In the genomic region with DNA sequence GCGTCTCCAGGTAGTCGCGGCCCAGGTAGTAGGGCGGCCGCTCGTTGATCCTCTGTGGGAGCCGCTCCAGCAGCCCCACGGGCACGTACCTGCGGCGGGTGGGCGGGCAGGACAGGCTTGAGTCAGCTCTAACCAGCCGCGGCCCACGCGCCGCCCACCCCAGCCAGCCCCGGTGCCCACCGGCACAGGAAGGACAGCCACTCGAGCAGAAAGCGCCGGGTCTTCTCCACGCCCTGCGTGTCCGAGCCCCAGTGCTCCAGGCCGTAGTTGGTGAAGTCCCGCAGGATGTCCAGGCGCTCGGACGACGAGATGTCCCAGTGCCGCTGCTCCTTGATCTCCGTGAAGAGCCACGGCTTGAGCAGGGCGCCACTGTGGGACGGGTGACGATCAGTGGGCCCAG, we compare ENCODE assay signal across 27 cellular contexts. TPM values are rescaled to one million over a fixed set of nuclear protein-coding genes. Genes with fewer than 3 reads are reported as not detected.
DNase-seq lines count a peak whose midpoint lies in the region; ATAC-seq, FAIRE-seq and TF ChIP-seq lines count a peak whose summit lies in the region.
"Had no signal": no experiment of that assay in that cellular context is flagged by ENCODE, and none has a peak within 500 bp of the region (broad histone marks: within the 10 kb centered on the region; RNA-seq: fewer than 3 reads in every experiment).

No MANE protein-coding gene starts in this region.

- TF ChIP-seq EP300 in HepG2 (IDR thresholded peaks at IDR 0.05; ENCODE audit: low read depth in 2 of 2, low read length in 2 of 2) = no peak
- TF ChIP-seq EP300 in HepG2 (CRISPR knock-in tag; IDR thresholded peaks at IDR 0.05; ENCODE audit: borderline replicate concordance) = no peak
- TF ChIP-seq EP300 in sigmoid colon (IDR thresholded peaks at IDR 0.05) = no peak

- H3K9me3 ChIP-seq in HepG2 (ENCODE audit: low read length) = no peaks in the 10 kb centered on the region
- no peaks in the 10 kb centered on the region for H3K9me3 ChIP-seq in right lobe of liver
- H3K9me3 ChIP-seq in neuronal stem cell (replicated peaks in 1 of 2; ENCODE audit: control insufficient read depth in 2 of 2, insufficient read depth in 1 of 2, low read depth in 1 of 2, low read length in 2 of 2) = no peaks in the 10 kb centered on the region
- H3K9me3 ChIP-seq in sigmoid colon = no peaks in the 10 kb centered on the region
- no peaks in the 10 kb centered on the region for H3K9me3 ChIP-seq in tibial artery
- H3K9me3 ChIP-seq: A549, BLaER1 had no signal

- H3K4me3 ChIP-seq in HepG2 (replicated peaks in 1 of 3; ENCODE audit: insufficient read depth in 1 of 3, low read depth in 2 of 3, low read length in 3 of 3) = no peak overlapping the region
- no peak overlapping the region for H3K4me3 ChIP-seq in right lobe of liver
- H3K4me3 ChIP-seq in neuronal stem cell (ENCODE audit: low read length in 2 of 2) = no peak overlapping the region
- no peak overlapping the region for H3K4me3 ChIP-seq in sigmoid colon
- H3K4me3 ChIP-seq in tibial artery = no peak overlapping the region
- H3K4me3 ChIP-seq: A549, BLaER1 had no signal

- peaks cover 8% of the 10 kb centered on the region for H3K4me1 ChIP-seq in HepG2 (ENCODE audit: insufficient read depth, low read length)
- H3K4me1 ChIP-seq in right lobe of liver = no peaks in the 10 kb centered on the region
- H3K4me1 ChIP-seq in neuronal stem cell (ENCODE audit: control insufficient read depth in 2 of 2, insufficient read depth in 1 of 2, low read depth in 1 of 2, low read length in 2 of 2) = peaks cover 4 to 7% of the 10 kb centered on the region in 2 donors
- peaks cover 2 to 9% (median 8%) of the 10 kb centered on the region in 4 donors for H3K4me1 ChIP-seq in sigmoid colon
- peaks cover 0 to 8% (median 7%) of the 10 kb centered on the region in 4 donors for H3K4me1 ChIP-seq in tibial artery

- no TSS peak for BruUV-seq in HepG2 (replicated peaks; lab: Mats Ljungman, UMichigan)

- H2AFZ ChIP-seq in HepG2 (ENCODE audit: low read length) (no peak overlapping the region), neuronal stem cell (ENCODE audit: low read length) (no peak overlapping the region)

- FAIRE-seq in HepG2 (lab: Jason Lieb, UNC) = no peak
- FAIRE-seq: A549, D721Med, G401.6, GM12891, GM19239 had no signal

- no peak overlapping the region for H3K18ac ChIP-seq in neuronal stem cell (ENCODE audit: low read length)

- DNase-seq in HepG2 (ENCODE audit: low spot score) = no peak
- DNase-seq in right lobe of liver = no peak
- DNase-seq in RWPE1 (ENCODE audit: low spot score) = no peak
- DNase-seq in neuronal stem cell (ENCODE audit: low spot score) = no peak
- peak; percentile 62 for DNase-seq in sigmoid colon
- DNase-seq in activated gamma-delta T cell (lab: John Stamatoyannopoulos, UW) = no peak
- no peak for DNase-seq in tibial artery
- DNase-seq: AML-193; C1 segment of cervical spinal cord; Calu3; CD4-positive, alpha-beta memory T cell; CD4-positive, CD25-positive, alpha-beta regulatory T cell; CD8-positive, alpha-beta memory T cell; COR-L47; DMS79 treated with DMSO at 0.1 percent for 48 hours; GF-D8 had no signal

- no peak overlapping the region for H3K14ac ChIP-seq in neuronal stem cell (ENCODE audit: low read length)

- H3K23ac ChIP-seq in neuronal stem cell (ENCODE audit: low read depth, low read length, poor library complexity) = peak overlapping the region; percentile 73

- no peak overlapping the region for H3K9ac ChIP-seq in HepG2 (ENCODE audit: insufficient read depth, low read depth, low read length)
- H3K9ac ChIP-seq in neuronal stem cell (ENCODE audit: low read depth, low read length, poor library complexity) = no peak overlapping the region
- H3K9ac ChIP-seq: BLaER1 had no signal

- in situ Hi-C loops in HepG2 (cut with HindIII; ENCODE audit: extremely low pct_ligation_motif_present, low pct_unique_long_range_greater_than_20kb) = no loop called here

- peaks cover 16% of the 10 kb centered on the region for H3K79me1 ChIP-seq in neuronal stem cell (ENCODE audit: low read depth, low read length)

- TF ChIP-seq CTCF in HepG2 (CRISPR knock-in tag; IDR thresholded peaks at IDR 0.05) (no peak), right lobe of liver (IDR thresholded peaks at IDR 0.05) (no peak), RWPE1 (conservative IDR thresholded peaks at IDR 0.05; ENCODE audit: low read depth) (no peak), sigmoid colon (IDR thresholded peaks at IDR 0.05) (no peak), tibial artery (IDR thresholded peaks at IDR 0.05) (no peak)

- no peak overlapping the region for H2BK12ac ChIP-seq in neuronal stem cell (ENCODE audit: low read length)

- TF ChIP-seq RAD21 in HepG2 (CRISPR knock-in tag; IDR thresholded peaks at IDR 0.05) = no peak

- H3K27ac ChIP-seq in HepG2 (ENCODE audit: extremely low read length, insufficient read depth, low read length) (no peak overlapping the region), right lobe of liver (no peak overlapping the region), RWPE1 (0 out of 2 replicates have a peak overlapping the region, but pooled peaks have one; percentile 2), neuronal stem cell (replicated peaks; ENCODE audit: low read length) (no peak overlapping the region), sigmoid colon (no peak overlapping the region), tibial artery (no peak overlapping the region)
- H3K27ac ChIP-seq: 22Rv1, A549, BLaER1 had no signal

- intact Hi-C loops in HepG2 (cut with micrococcal nuclease; ENCODE audit: unreplicated experiment) = no loop called here
- intact Hi-C loops in right lobe of liver (cut with DNase I) = no loop called here
- intact Hi-C loops in sigmoid colon (cut with DNase I) = no loop called here
- intact Hi-C loops in tibial artery (cut with DNase I; ENCODE audit: low total_unique reads) = no loop called here

- WGBS in HepG2 (ENCODE audit: low lambda C conversion rate) = no CpG with 5 or more reads among the region's 37 CpGs
- WGBS in right lobe of liver (ENCODE audit: insufficient coverage, low coverage, low lambda C conversion rate, missing lambda C conversion rate) = no CpG with 5 or more reads among the region's 37 CpGs
- no CpG with 5 or more reads among the region's 37 CpGs for WGBS in neuronal stem cell (ENCODE audit: extremely low coverage in 2 of 2, insufficient read length in 2 of 2, insufficient replicate concordance in 1 of 2), 2 donors
- WGBS in sigmoid colon, 2 donors = 94 to 96% methylated on average over 37 of the region's 37 CpGs

- H4K20me1 ChIP-seq in HepG2 (ENCODE audit: insufficient read depth, low read length) = no peaks in the 10 kb centered on the region

- no peak overlapping the region for H4K91ac ChIP-seq in neuronal stem cell (ENCODE audit: low read depth, low read length, poor library complexity)

- H2BK15ac ChIP-seq in neuronal stem cell (ENCODE audit: low read length) = no peak overlapping the region

- POLR2A ChIA-PET in HepG2 (lab: Yijun Ruan, JAX) (interaction anchor here (0.6 kb wide), 1 partner anchor 75 kb away, joined by 5 read pairs; no protein-coding TSS in a partner anchor), RWPE1 (lab: Yijun Ruan, JAX; ENCODE audit: low non-redundant PET) (no interaction called here)

- no peaks in the 10 kb centered on the region for H3K79me2 ChIP-seq in HepG2 (ENCODE audit: insufficient read depth, low read length)

- CTCF ChIA-PET in HepG2 (lab: Yijun Ruan, JAX; ENCODE audit: low intra/inter-chr PET ratio, low total read pairs) (no interaction called here), RWPE1 (lab: Yijun Ruan, JAX) (interaction anchor here (0.6 kb wide), 1 partner anchor 64 kb away, joined by 4 read pairs; no protein-coding TSS in a partner anchor)

- H3K36me3 ChIP-seq in HepG2 (replicated peaks in 1 of 2; ENCODE audit: control insufficient read depth in 1 of 2, insufficient read depth in 2 of 2, low read length in 2 of 2) = peaks cover 17 to 40% of the 10 kb centered on the region in 2 experiments; a peak in 4 of 5 replicates
- peaks cover 0 to 48% (median 29%) of the 10 kb centered on the region in 4 donors for H3K36me3 ChIP-seq in right lobe of liver
- H3K36me3 ChIP-seq in neuronal stem cell (replicated peaks in 1 of 2; ENCODE audit: control insufficient read depth in 2 of 2, insufficient read depth in 2 of 2, low read length in 2 of 2) = peaks cover 38 to 67% of the 10 kb centered on the region in 2 donors
- H3K36me3 ChIP-seq in sigmoid colon = peaks cover 36 to 63% (median 49%) of the 10 kb centered on the region in 4 donors
- peaks cover 55 to 65% (median 59%) of the 10 kb centered on the region in 3 donors for H3K36me3 ChIP-seq in tibial artery

- TF ChIP-seq POLR2A in HepG2 (IDR thresholded peaks at IDR 0.05; ENCODE audit: insufficient read depth in 1 of 2, low read depth in 2 of 2, low read length in 2 of 2) (no peak), right lobe of liver (IDR thresholded peaks at IDR 0.05) (no peak), sigmoid colon (IDR thresholded peaks at IDR 0.05) (no peak)

- no peaks in the 10 kb centered on the region for H3K27me3 ChIP-seq in HepG2 (ENCODE audit: control insufficient read depth in 1 of 2, insufficient read depth in 2 of 2, low read length in 2 of 2)
- no peaks in the 10 kb centered on the region for H3K27me3 ChIP-seq in right lobe of liver
- H3K27me3 ChIP-seq in neuronal stem cell (ENCODE audit: control insufficient read depth in 3 of 3, insufficient read depth in 3 of 3, low read depth in 1 of 3, low read length in 3 of 3) = no peaks in the 10 kb centered on the region
- no peaks in the 10 kb centered on the region for H3K27me3 ChIP-seq in sigmoid colon
- H3K27me3 ChIP-seq in tibial artery = no peaks in the 10 kb centered on the region
- H3K27me3 ChIP-seq: BLaER1 had no signal

- no peak overlapping the region for H2BK5ac ChIP-seq in neuronal stem cell (ENCODE audit: low read length)

- no peak overlapping the region for H3K4ac ChIP-seq in neuronal stem cell (ENCODE audit: low read length)

- no peak overlapping the region for H2AK5ac ChIP-seq in neuronal stem cell (ENCODE audit: low read depth, low read length)

- ATAC-seq in HepG2 (no peak), right lobe of liver (no peak), HG03025 (IDR thresholded peaks at IDR 0.05; ENCODE audit: low FRiP score, unreplicated experiment) (no peak)
- ATAC-seq: A549 had no signal

- no peak overlapping the region for H4K8ac ChIP-seq in neuronal stem cell (ENCODE audit: low read depth, low read length)

- no peak overlapping the region for H2BK120ac ChIP-seq in neuronal stem cell (ENCODE audit: low read depth, low read length)

- H3K4me2 ChIP-seq in HepG2 (ENCODE audit: low read depth, low read length) = no peak overlapping the region
- H3K4me2 ChIP-seq in neuronal stem cell (ENCODE audit: insufficient read depth, low read length, poor library complexity, severe bottlenecking) = no peak overlapping the region
- H3K4me2 ChIP-seq: A549, BLaER1 had no signal

RNA-seq across cellular contexts. Expression of a gene that starts 0.9 kb away (rescaled TPM):
- total RNA-seq in HepG2 (2016; rRNA removed; fragmentation: Illumina TruSeq; extraction: Trizol) (0.77 and 2.3 TPM in 2 replicates), right lobe of liver (1 to 10 TPM; 1.7 to 3.3 (median 2.1) TPM), sigmoid colon (1 to 10 TPM in 1 of 4 donors, under 1 TPM in 1, not detected in 2; 0.71 to 1.1 TPM)
- total RNA-seq in HepG2 (2016; cell fraction: cytosol; rRNA removed; fragmentation: Illumina TruSeq; extraction: Trizol; ENCODE audit: low read depth) = 0.40 and 0.53 TPM in 2 replicates
- total RNA-seq in HepG2 (2016; cell fraction: insoluble cytoplasmic fraction; rRNA removed; fragmentation: Illumina TruSeq; extraction: Trizol) = 0.83 and 2.2 TPM in 2 replicates
- 0.68 and 0.93 TPM in 2 replicates for total RNA-seq in HepG2 (2016; cell fraction: membrane; rRNA removed; fragmentation: Illumina TruSeq; extraction: Trizol)
- total RNA-seq in HepG2 (2016; cell fraction: nucleus; rRNA removed; fragmentation: Illumina TruSeq; extraction: Trizol) = 2.2 and 2.6 TPM in 2 replicates
- polyA plus RNA-seq in HepG2 (2011; rRNA removed) (0.84 and 1.0 TPM in 2 replicates), sigmoid colon (1 to 10 TPM in 1 of 3 donors, under 1 TPM in 1, not detected in 1; 0.60 to 9.2 TPM)
- 0.10 and 0.36 TPM in 2 replicates for polyA plus RNA-seq in HepG2 (2011; cell fraction: cytosol; rRNA removed)
- polyA plus RNA-seq in HepG2 (2011; cell fraction: nucleus; rRNA removed) = 9.3 and 11.4 TPM in 2 replicates
- polyA plus RNA-seq in HepG2 (2012) = 0.86 and 1.1 TPM in 2 replicates
- polyA plus RNA-seq in HepG2 (2016; cell fraction: cytosol; fragmentation: Illumina TruSeq; extraction: Trizol; ENCODE audit: low read depth) = 0.27 and 0.43 TPM in 2 replicates
- polyA plus RNA-seq in HepG2 (2016; cell fraction: insoluble cytoplasmic fraction; fragmentation: Illumina TruSeq; extraction: Trizol; ENCODE audit: low read depth) = 1.2 and 2.0 TPM in 2 replicates
- 0.66 and 0.97 TPM in 2 replicates for polyA plus RNA-seq in HepG2 (2016; cell fraction: membrane; fragmentation: Illumina TruSeq; extraction: Trizol; ENCODE audit: low read depth)
- 10.5 and 11.2 TPM in 2 replicates for polyA plus RNA-seq in HepG2 (2016; cell fraction: nucleus; fragmentation: Illumina TruSeq; extraction: Trizol; ENCODE audit: insufficient read depth, low read depth)
- 0.35 and 0.70 TPM in 2 replicates for polyA minus RNA-seq in HepG2 (2011; rRNA and poly(A)+ RNA removed; ENCODE audit: low replicate concordance)
- 0.59 and 0.62 TPM in 2 replicates for polyA minus RNA-seq in HepG2 (2011; cell fraction: cytosol; rRNA and poly(A)+ RNA removed)
- polyA minus RNA-seq in HepG2 (2011; cell fraction: nucleus; rRNA and poly(A)+ RNA removed) = 0.62 and 1.7 TPM in 2 replicates
- polyA plus RNA-seq in neuronal stem cell (2013, experiment 1 of 2) = 0.68 TPM
- 0.62 TPM for polyA plus RNA-seq in neuronal stem cell (2013, experiment 2 of 2)
- polyA plus RNA-seq: CD4-positive, alpha-beta memory T cell; CD4-positive, CD25-positive, alpha-beta regulatory T cell had no signal

RNA-seq across cellular contexts. Expression of a gene that starts 5.5 kb away (rescaled TPM):
- total RNA-seq in HepG2 (2016; rRNA removed; fragmentation: Illumina TruSeq; extraction: Trizol) (20.6 and 25.1 TPM in 2 replicates), right lobe of liver (10 to 100 TPM; 14.7 to 28.6 (median 20.5) TPM), sigmoid colon (10 to 100 TPM; 26.7 to 37.4 (median 31.7) TPM)
- total RNA-seq in HepG2 (2016; cell fraction: cytosol; rRNA removed; fragmentation: Illumina TruSeq; extraction: Trizol; ENCODE audit: low read depth) = 7.1 and 7.6 TPM in 2 replicates
- total RNA-seq in HepG2 (2016; cell fraction: insoluble cytoplasmic fraction; rRNA removed; fragmentation: Illumina TruSeq; extraction: Trizol) = 19.2 and 25.0 TPM in 2 replicates
- total RNA-seq in HepG2 (2016; cell fraction: membrane; rRNA removed; fragmentation: Illumina TruSeq; extraction: Trizol) = 8.0 and 8.5 TPM in 2 replicates
- total RNA-seq in HepG2 (2016; cell fraction: nucleus; rRNA removed; fragmentation: Illumina TruSeq; extraction: Trizol) = 16.2 and 25.2 TPM in 2 replicates
- polyA plus RNA-seq in HepG2 (2011; rRNA removed) (13.3 and 15.6 TPM in 2 replicates), sigmoid colon (10 to 100 TPM in 2 of 3 donors, 1 to 10 TPM in 1; 8.3 to 42.0 (median 15.0) TPM)
- polyA plus RNA-seq in HepG2 (2011; cell fraction: cytosol; rRNA removed) = 10.8 and 19.0 TPM in 2 replicates
- 82.5 and 110 TPM in 2 replicates for polyA plus RNA-seq in HepG2 (2011; cell fraction: nucleus; rRNA removed)
- polyA plus RNA-seq in HepG2 (2012) = 8.5 and 16.9 TPM in 2 replicates
- 2.4 and 3.1 TPM in 2 replicates for polyA plus RNA-seq in HepG2 (2016; cell fraction: cytosol; fragmentation: Illumina TruSeq; extraction: Trizol; ENCODE audit: low read depth)
- polyA plus RNA-seq in HepG2 (2016; cell fraction: insoluble cytoplasmic fraction; fragmentation: Illumina TruSeq; extraction: Trizol; ENCODE audit: low read depth) = 18.3 and 18.8 TPM in 2 replicates
- 6.3 TPM in 2 replicates for polyA plus RNA-seq in HepG2 (2016; cell fraction: membrane; fragmentation: Illumina TruSeq; extraction: Trizol; ENCODE audit: low read depth)
- polyA plus RNA-seq in HepG2 (2016; cell fraction: nucleus; fragmentation: Illumina TruSeq; extraction: Trizol; ENCODE audit: insufficient read depth, low read depth) = 41.4 and 60.6 TPM in 2 replicates
- 25.0 and 31.3 TPM in 2 replicates for polyA minus RNA-seq in HepG2 (2011; rRNA and poly(A)+ RNA removed; ENCODE audit: low replicate concordance)
- polyA minus RNA-seq in HepG2 (2011; cell fraction: cytosol; rRNA and poly(A)+ RNA removed) = 13.3 and 13.6 TPM in 2 replicates
- 16.8 and 28.8 TPM in 2 replicates for polyA minus RNA-seq in HepG2 (2011; cell fraction: nucleus; rRNA and poly(A)+ RNA removed)
- 11.6 TPM for polyA plus RNA-seq in neuronal stem cell (2013, experiment 1 of 2)
- polyA plus RNA-seq in neuronal stem cell (2013, experiment 2 of 2) = 10.8 TPM

RNA-seq across cellular contexts. Expression of a gene that starts 19.4 kb away (rescaled TPM):
- total RNA-seq in HepG2 (2016; rRNA removed; fragmentation: Illumina TruSeq; extraction: Trizol) (3.2 and 4.1 TPM in 2 replicates), right lobe of liver (10 to 100 TPM in 3 of 6 experiments, 1 to 10 TPM in 3; 4.7 to 11.6 (median 9.8) TPM), sigmoid colon (10 to 100 TPM in 1 of 4 donors, 1 to 10 TPM in 3; 6.1 to 12.2 (median 6.6) TPM)
- 6.3 and 6.9 TPM in 2 replicates for total RNA-seq in HepG2 (2016; cell fraction: cytosol; rRNA removed; fragmentation: Illumina TruSeq; extraction: Trizol; ENCODE audit: low read depth)
- total RNA-seq in HepG2 (2016; cell fraction: insoluble cytoplasmic fraction; rRNA removed; fragmentation: Illumina TruSeq; extraction: Trizol) = 3.3 and 3.6 TPM in 2 replicates
- 11.2 and 12.2 TPM in 2 replicates for total RNA-seq in HepG2 (2016; cell fraction: membrane; rRNA removed; fragmentation: Illumina TruSeq; extraction: Trizol)
- 1.9 TPM in 2 replicates for total RNA-seq in HepG2 (2016; cell fraction: nucleus; rRNA removed; fragmentation: Illumina TruSeq; extraction: Trizol)
- polyA plus RNA-seq in HepG2 (2011; rRNA removed) (5.3 and 7.3 TPM in 2 replicates), sigmoid colon (1 to 10 TPM in 1 of 3 donors, not detected in 2; 1.7 TPM)
- 3.3 and 7.0 TPM in 2 replicates for polyA plus RNA-seq in HepG2 (2011; cell fraction: cytosol; rRNA removed)
- polyA plus RNA-seq in HepG2 (2011; cell fraction: nucleus; rRNA removed) = 5.3 and 5.4 TPM in 2 replicates
- 3.3 and 6.4 TPM in 2 replicates for polyA plus RNA-seq in HepG2 (2012)
- 9.7 and 9.9 TPM in 2 replicates for polyA plus RNA-seq in HepG2 (2016; cell fraction: cytosol; fragmentation: Illumina TruSeq; extraction: Trizol; ENCODE audit: low read depth)
- polyA plus RNA-seq in HepG2 (2016; cell fraction: insoluble cytoplasmic fraction; fragmentation: Illumina TruSeq; extraction: Trizol; ENCODE audit: low read depth) = 4.5 and 4.6 TPM in 2 replicates
- polyA plus RNA-seq in HepG2 (2016; cell fraction: membrane; fragmentation: Illumina TruSeq; extraction: Trizol; ENCODE audit: low read depth) = 13.7 and 14.4 TPM in 2 replicates
- polyA plus RNA-seq in HepG2 (2016; cell fraction: nucleus; fragmentation: Illumina TruSeq; extraction: Trizol; ENCODE audit: insufficient read depth, low read depth) = 2.8 and 4.0 TPM in 2 replicates
- polyA minus RNA-seq in HepG2 (2011; rRNA and poly(A)+ RNA removed; ENCODE audit: low replicate concordance) = 0.14 and 10.3 TPM in 2 replicates
- polyA minus RNA-seq in HepG2 (2011; cell fraction: cytosol; rRNA and poly(A)+ RNA removed) = 5.2 and 5.8 TPM in 2 replicates
- polyA minus RNA-seq in HepG2 (2011; cell fraction: nucleus; rRNA and poly(A)+ RNA removed) = 1.2 and 1.8 TPM in 2 replicates
- polyA plus RNA-seq in neuronal stem cell (2013, experiment 1 of 2) = 8.2 TPM
- 7.9 TPM for polyA plus RNA-seq in neuronal stem cell (2013, experiment 2 of 2)
- total RNA-seq: A172; B cell; CD4-positive, CD25-positive, alpha-beta regulatory T cell had no signal
- polyA plus RNA-seq: CD14-positive monocyte had no signal

RNA-seq across cellular contexts. Expression of a gene that starts 54.1 kb away (rescaled TPM):
- total RNA-seq in HepG2 (2016; rRNA removed; fragmentation: Illumina TruSeq; extraction: Trizol) (5.0 and 8.2 TPM in 2 replicates), right lobe of liver (10 to 100 TPM in 2 of 6 experiments, 1 to 10 TPM in 4; 2.3 to 28.1 (median 9.7) TPM), sigmoid colon (not detected)
- total RNA-seq in HepG2 (2016; cell fraction: cytosol; rRNA removed; fragmentation: Illumina TruSeq; extraction: Trizol; ENCODE audit: low read depth) = 0.97 and 1.6 TPM in 2 replicates
- 5.0 and 7.9 TPM in 2 replicates for total RNA-seq in HepG2 (2016; cell fraction: insoluble cytoplasmic fraction; rRNA removed; fragmentation: Illumina TruSeq; extraction: Trizol)
- 3.2 and 4.2 TPM in 2 replicates for total RNA-seq in HepG2 (2016; cell fraction: membrane; rRNA removed; fragmentation: Illumina TruSeq; extraction: Trizol)
- total RNA-seq in HepG2 (2016; cell fraction: nucleus; rRNA removed; fragmentation: Illumina TruSeq; extraction: Trizol) = 5.8 and 8.5 TPM in 2 replicates
- polyA plus RNA-seq in HepG2 (2011; rRNA removed) (27.7 and 53.3 TPM in 2 replicates), sigmoid colon (10 to 100 TPM; 14.8 to 61.1 (median 21.0) TPM)
- polyA plus RNA-seq in HepG2 (2011; cell fraction: cytosol; rRNA removed) = 33.1 and 34.4 TPM in 2 replicates
- polyA plus RNA-seq in HepG2 (2011; cell fraction: nucleus; rRNA removed) = 43.6 and 59.1 TPM in 2 replicates
- 15.4 and 18.7 TPM in 2 replicates for polyA plus RNA-seq in HepG2 (2012)
- 0.97 and 1.0 TPM in 2 replicates for polyA plus RNA-seq in HepG2 (2016; cell fraction: cytosol; fragmentation: Illumina TruSeq; extraction: Trizol; ENCODE audit: low read depth)
- 5.1 and 6.0 TPM in 2 replicates for polyA plus RNA-seq in HepG2 (2016; cell fraction: insoluble cytoplasmic fraction; fragmentation: Illumina TruSeq; extraction: Trizol; ENCODE audit: low read depth)
- 3.2 and 3.6 TPM in 2 replicates for polyA plus RNA-seq in HepG2 (2016; cell fraction: membrane; fragmentation: Illumina TruSeq; extraction: Trizol; ENCODE audit: low read depth)
- polyA plus RNA-seq in HepG2 (2016; cell fraction: nucleus; fragmentation: Illumina TruSeq; extraction: Trizol; ENCODE audit: insufficient read depth, low read depth) = 11.4 and 11.8 TPM in 2 replicates
- 80.4 TPM in 1 of 2 replicates, not detected in the other for polyA minus RNA-seq in HepG2 (2011; rRNA and poly(A)+ RNA removed; ENCODE audit: low replicate concordance)
- polyA minus RNA-seq in HepG2 (2011; cell fraction: cytosol; rRNA and poly(A)+ RNA removed) = 21.4 and 25.8 TPM in 2 replicates
- polyA minus RNA-seq in HepG2 (2011; cell fraction: nucleus; rRNA and poly(A)+ RNA removed) = 22.5 and 47.7 TPM in 2 replicates
- 0.11 TPM for polyA plus RNA-seq in neuronal stem cell (2013, experiment 1 of 2)
- 0.06 TPM for polyA plus RNA-seq in neuronal stem cell (2013, experiment 2 of 2)
- total RNA-seq: A172; B cell; CD4-positive, alpha-beta memory T cell; CD4-positive, CD25-positive, alpha-beta regulatory T cell; CD8-positive, alpha-beta memory T cell had no signal
- polyA plus RNA-seq: A549; CD14-positive monocyte; CD4-positive, alpha-beta memory T cell; CD4-positive, CD25-positive, alpha-beta regulatory T cell; CD8-positive, alpha-beta memory T cell had no signal
